In the genomic region with DNA sequence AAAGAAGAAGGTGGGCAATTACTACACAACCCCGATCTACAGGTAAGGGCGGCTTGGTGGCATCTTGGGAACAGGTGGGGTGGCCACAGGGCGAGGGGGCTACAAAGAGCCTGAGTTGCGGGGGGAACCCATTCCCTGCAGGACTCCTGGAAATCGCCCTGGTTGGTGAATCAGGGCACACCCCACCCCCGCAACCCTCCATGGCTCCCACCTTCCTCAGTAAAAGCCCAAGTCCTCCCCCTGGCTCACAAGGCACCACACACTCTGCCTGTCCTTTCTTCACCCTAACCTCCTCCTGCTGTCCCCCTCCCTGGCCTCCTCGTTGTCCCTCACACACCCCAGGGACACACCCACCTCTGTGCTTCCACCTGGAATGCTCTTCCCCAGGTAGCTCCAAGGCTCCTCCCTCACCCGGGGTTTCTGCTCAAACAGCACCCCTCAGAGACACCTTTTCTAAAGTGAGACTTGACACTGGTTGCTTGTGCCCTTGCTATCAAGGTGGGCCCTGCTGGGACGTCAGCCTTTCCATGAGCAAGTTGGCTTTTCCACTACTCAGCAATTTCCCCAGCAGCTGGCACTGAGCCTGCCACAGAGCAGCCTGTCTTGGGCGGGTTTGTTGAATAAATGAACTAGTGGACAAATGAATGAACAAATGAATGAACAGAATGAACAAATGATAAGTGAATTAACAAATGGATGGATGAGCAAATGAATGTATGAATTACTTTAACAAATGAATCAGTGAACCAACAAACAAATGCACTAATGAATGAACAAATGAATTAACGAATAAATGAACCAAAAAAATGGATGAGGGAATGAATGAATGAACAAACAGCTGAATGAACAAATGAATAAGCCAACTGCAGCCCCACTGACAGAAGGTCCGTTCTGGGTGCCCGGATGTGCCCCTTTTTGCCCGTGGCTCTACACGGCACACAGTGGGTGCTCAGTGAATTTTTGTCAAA, we compare ENCODE assay signal across 29 cellular contexts. TPM values are rescaled to one million over a fixed set of nuclear protein-coding genes. Genes with fewer than 3 reads are reported as not detected.
DNase-seq lines count a peak whose midpoint lies in the region; ATAC-seq, FAIRE-seq and TF ChIP-seq lines count a peak whose summit lies in the region.
"Had no signal": no experiment of that assay in that cellular context is flagged by ENCODE, and none has a peak within 500 bp of the region (broad histone marks: within the 10 kb centered on the region; RNA-seq: fewer than 3 reads in every experiment).

No MANE protein-coding gene starts in this region.

- H3K9me3 Mint-ChIP-seq in activated naive CD8-positive, alpha-beta T cell (ENCODE audit: low read depth), result no peaks in the 10 kb centered on the region
- H3K9me3 Mint-ChIP-seq in activated naive CD8-positive, alpha-beta T cell treated with anti-CD3 and anti-CD28 coated beads, Interleukin-2, amount 50 U/mL, for 24 hours, result no peaks in the 10 kb centered on the region
- H3K9me3 Mint-ChIP-seq in stimulated activated effector memory CD8-positive, alpha-beta T cell treated with anti-CD3 and anti-CD28 coated beads, Interleukin-12 subunit alpha, Interleukin-12 subunit beta, amount 100 ng/mL, for 72 hours, result no peaks in the 10 kb centered on the region
- no peaks in the 10 kb centered on the region for H3K9me3 Mint-ChIP-seq in CD4-positive, alpha-beta T cell

- RAD21 ChIA-PET in GM12878 (lab: Charles Lee; ENCODE audit: unreplicated experiment), result no interaction called here

- no peak for TF ChIP-seq CTCF in GM12878 (IDR thresholded peaks at IDR 0.05 in 2 of 3, conservative IDR thresholded peaks at IDR 0.05 in 1 of 3; ENCODE audit: control insufficient read depth in 2 of 3, extremely low read depth in 1 of 3, insufficient read depth in 1 of 3, low read depth in 3 of 3, low read length in 3 of 3)
- no peak for TF ChIP-seq CTCF in CD4-positive, alpha-beta T cell (IDR thresholded peaks at IDR 0.05)

- POLR2A ChIA-PET in GM12878 (lab: Charles Lee), result no interaction called here
- POLR2A ChIA-PET in CD4-positive, alpha-beta T cell (lab: Charles Lee), result no interaction called here

- no peak overlapping the region for H3K4me2 ChIP-seq in GM12878 (ENCODE audit: control insufficient read depth, insufficient read depth)

- H3K9ac ChIP-seq in GM12878 (ENCODE audit: control insufficient read depth, insufficient read depth, low read length), result no peak overlapping the region

- SMC1A ChIA-PET in GM12878 (lab: Charles Lee; ENCODE audit: uncharacterized antibody, unreplicated experiment), result no interaction called here

- FAIRE-seq in GM12878 (lab: Jason Lieb, UNC), result no peak
- FAIRE-seq: GM18507 had no signal

- H3K79me2 ChIP-seq in GM12878 (ENCODE audit: control insufficient read depth, insufficient read depth, low read length), result no peaks in the 10 kb centered on the region

- no peaks in the 10 kb centered on the region for H3K4me1 ChIP-seq in GM12878 (ENCODE audit: control insufficient read depth, insufficient read depth, low read length)
- H3K4me1 ChIP-seq: BE2C, SJSA1 had no signal

- no peak overlapping the region for H2AFZ ChIP-seq in GM12878 (ENCODE audit: control insufficient read depth, low read depth, low read length)

- no peaks in the 10 kb centered on the region for H3K4me1 Mint-ChIP-seq in activated naive CD8-positive, alpha-beta T cell (ENCODE audit: low read depth)
- no peaks in the 10 kb centered on the region for H3K4me1 Mint-ChIP-seq in activated naive CD8-positive, alpha-beta T cell treated with anti-CD3 and anti-CD28 coated beads, Interleukin-2, amount 50 U/mL, for 24 hours
- H3K4me1 Mint-ChIP-seq in stimulated activated effector memory CD8-positive, alpha-beta T cell treated with anti-CD3 and anti-CD28 coated beads, Interleukin-12 subunit alpha, Interleukin-12 subunit beta, amount 100 ng/mL, for 72 hours, result peaks cover 11% of the 10 kb centered on the region
- peaks cover 5% of the 10 kb centered on the region for H3K4me1 Mint-ChIP-seq in CD4-positive, alpha-beta T cell (ENCODE audit: low read depth)

- CTCF ChIA-PET in GM12878 (lab: Yijun Ruan, JAX), result interaction anchor here (0.6 kb wide), 1 partner anchor 312 kb away, joined by 3 read pairs; no protein-coding TSS in a partner anchor
- CTCF ChIA-PET in CD4-positive, alpha-beta T cell (lab: Charles Lee), result no interaction called here

- TF ChIP-seq RAD21 in GM12878 (IDR thresholded peaks at IDR 0.05; ENCODE audit: insufficient read depth, low read depth, low read length), result no peak

- no TSS peak for BruUV-seq in GM12878 (replicated peaks; lab: Mats Ljungman, UMichigan)

- no peaks in the 10 kb centered on the region for H3K27me3 Mint-ChIP-seq in activated naive CD8-positive, alpha-beta T cell
- H3K27me3 Mint-ChIP-seq in activated naive CD8-positive, alpha-beta T cell treated with anti-CD3 and anti-CD28 coated beads, Interleukin-2, amount 50 U/mL, for 24 hours, result no peaks in the 10 kb centered on the region
- no peaks in the 10 kb centered on the region for H3K27me3 Mint-ChIP-seq in CD4-positive, alpha-beta T cell

- TF ChIP-seq EP300 in GM12878 (IDR thresholded peaks at IDR 0.05; ENCODE audit: borderline replicate concordance in 1 of 2, control insufficient read depth in 1 of 2, low read depth in 2 of 2, low read length in 2 of 2), result no peak

- WGBS in GM12878 (ENCODE audit: insufficient coverage, insufficient replicate concordance, low lambda C conversion rate, missing lambda C conversion rate), result 87% methylated on average over 15 of the region's 15 CpGs

- intact Hi-C loops in GM12878 (cut with micrococcal nuclease; ENCODE audit: unreplicated experiment), result no loop called here
- intact Hi-C loops in CD4-positive, alpha-beta T cell (cut with DNase I, micrococcal nuclease), result no loop called here

- H3K36me3 Mint-ChIP-seq in activated naive CD8-positive, alpha-beta T cell, result peaks cover 5% of the 10 kb centered on the region
- peaks cover 28% of the 10 kb centered on the region for H3K36me3 Mint-ChIP-seq in activated naive CD8-positive, alpha-beta T cell treated with anti-CD3 and anti-CD28 coated beads, Interleukin-2, amount 50 U/mL, for 24 hours (ENCODE audit: low read depth)
- peaks cover 94% of the 10 kb centered on the region for H3K36me3 Mint-ChIP-seq in stimulated activated effector memory CD8-positive, alpha-beta T cell treated with anti-CD3 and anti-CD28 coated beads, Interleukin-12 subunit alpha, Interleukin-12 subunit beta, amount 100 ng/mL, for 72 hours
- H3K36me3 Mint-ChIP-seq in CD4-positive, alpha-beta T cell (ENCODE audit: low read depth), result peaks cover 59% of the 10 kb centered on the region

- no peak for DNase-seq in activated naive CD8-positive, alpha-beta T cell treated with anti-CD3 and anti-CD28 coated beads, Interleukin-2, amount 50 U/mL, for 24 hours
- no peak for DNase-seq in GM12878 (ENCODE audit: low read depth, low spot score)
- no peak for DNase-seq in stimulated activated effector memory CD8-positive, alpha-beta T cell treated with anti-CD3 and anti-CD28 coated beads, Interleukin-12 subunit alpha, Interleukin-12 subunit beta, amount 100 ng/mL, for 72 hours (ENCODE audit: low spot score in 2 of 2)
- DNase-seq in CD4-positive, alpha-beta T cell, result no peak
- DNase-seq: ACHN, BE2C, DMS153, DND-41, H7, Kasumi-1, NCI-H1092 treated with DMSO at 0.1 percent for 48 hours, NCI-H1436, NCI-H187, NCI-H2081 treated with DMSO at 0.1 percent for 48 hours, NCI-H2171, NCI-H345, NCI-H524 treated with DMSO at 0.1 percent for 48 hours, NCI-H774, PC-3, Right ventricle myocardium superior had no signal

- H3K4me3 ChIP-seq in GM12878, result no peak overlapping the region
- H3K4me3 ChIP-seq: SJSA1 had no signal

- peak overlapping the region; percentile 2 for H3K27ac Mint-ChIP-seq in activated naive CD8-positive, alpha-beta T cell
- no peak overlapping the region for H3K27ac Mint-ChIP-seq in activated naive CD8-positive, alpha-beta T cell treated with anti-CD3 and anti-CD28 coated beads, Interleukin-2, amount 50 U/mL, for 24 hours
- peak overlapping the region; percentile 69 for H3K27ac Mint-ChIP-seq in stimulated activated effector memory CD8-positive, alpha-beta T cell treated with anti-CD3 and anti-CD28 coated beads, Interleukin-12 subunit alpha, Interleukin-12 subunit beta, amount 100 ng/mL, for 72 hours
- H3K27ac Mint-ChIP-seq in CD4-positive, alpha-beta T cell, result no peak overlapping the region

- no peaks in the 10 kb centered on the region for H3K27me3 ChIP-seq in GM12878 (replicated peaks in 1 of 2; ENCODE audit: control insufficient read depth in 2 of 2, insufficient read depth in 2 of 2, low read length in 1 of 2)
- H3K27me3 ChIP-seq in CD4-positive, alpha-beta T cell (ENCODE audit: control insufficient read depth, insufficient read depth, low read length), result no peaks in the 10 kb centered on the region
- H3K27me3 ChIP-seq: BE2C, SJSA1 had no signal

- H3K27ac ChIP-seq in GM12878 (ENCODE audit: control insufficient read depth, insufficient read depth), result no peak overlapping the region
- no peak overlapping the region for H3K27ac ChIP-seq in CD4-positive, alpha-beta T cell (ENCODE audit: low read depth, low read length)
- H3K27ac ChIP-seq: 22Rv1, HL-60, SJSA1 had no signal

- in situ Hi-C loops in GM12878 (cut with MboI), result no loop called here

- peaks cover 12 to 21% of the 10 kb centered on the region in 2 experiments for H3K36me3 ChIP-seq in GM12878 (ENCODE audit: control insufficient read depth in 2 of 2, insufficient read depth in 2 of 2, low read length in 1 of 2)

- ATAC-seq in activated naive CD8-positive, alpha-beta T cell treated with anti-CD3 and anti-CD28 coated beads, Interleukin-2, amount 50 U/mL, for 24 hours, result no peak
- ATAC-seq in GM12878 (no peak), esophagus mucosa (peak; percentile 20), HG02798 (IDR thresholded peaks at IDR 0.05; ENCODE audit: poor library complexity, unreplicated experiment) (no peak), HG02588 (IDR thresholded peaks at IDR 0.05; ENCODE audit: unreplicated experiment) (no peak)
- no peak for ATAC-seq in stimulated activated effector memory CD8-positive, alpha-beta T cell treated with anti-CD3 and anti-CD28 coated beads, Interleukin-12 subunit alpha, Interleukin-12 subunit beta, amount 100 ng/mL, for 72 hours
- no peak for ATAC-seq in CD4-positive, alpha-beta T cell (ENCODE audit: poor library complexity)
- ATAC-seq: PC-3 had no signal

- no peak overlapping the region for H3K4me3 Mint-ChIP-seq in activated naive CD8-positive, alpha-beta T cell
- no peak overlapping the region for H3K4me3 Mint-ChIP-seq in activated naive CD8-positive, alpha-beta T cell treated with anti-CD3 and anti-CD28 coated beads, Interleukin-2, amount 50 U/mL, for 24 hours
- no peak overlapping the region for H3K4me3 Mint-ChIP-seq in stimulated activated effector memory CD8-positive, alpha-beta T cell treated with anti-CD3 and anti-CD28 coated beads, Interleukin-12 subunit alpha, Interleukin-12 subunit beta, amount 100 ng/mL, for 72 hours
- H3K4me3 Mint-ChIP-seq in CD4-positive, alpha-beta T cell, result no peak overlapping the region
- H3K4me3 Mint-ChIP-seq: CD14-positive monocyte had no signal

- TF ChIP-seq POLR2A in GM12878 (IDR thresholded peaks at IDR 0.05; ENCODE audit: low read depth, low read length), result no peak

- no peaks in the 10 kb centered on the region for H3K9me3 ChIP-seq in GM12878 (replicated peaks; ENCODE audit: control insufficient read depth, insufficient read depth, low read length)
- H3K9me3 ChIP-seq in CD4-positive, alpha-beta T cell (ENCODE audit: control insufficient read depth, low read length), result no peaks in the 10 kb centered on the region
- H3K9me3 ChIP-seq: BE2C, SJSA1 had no signal

- no peaks in the 10 kb centered on the region for H4K20me1 ChIP-seq in GM12878 (ENCODE audit: control insufficient read depth, insufficient read depth)

RNA-seq across cellular contexts. Expression of a gene that starts 6.2 kb away (rescaled TPM):
- 86.3 and 111 TPM in 2 replicates for total RNA-seq in GM12878 (2013; cell fraction: nucleolus; rRNA removed)
- 49.5 and 50.3 TPM in 2 replicates for total RNA-seq in GM12878 (2014; rRNA removed)
- 17.0 and 17.2 TPM in 2 replicates for total RNA-seq in GM12878 (2014; rRNA removed; fragmentation: Illumina TruSeq; extraction: Trizol)
- total RNA-seq in GM12878 (2021), result 36.3 and 40.0 TPM in 2 replicates
- 6.0 TPM for polyA plus RNA-seq in GM12878 (2011; ENCODE audit: low read depth)
- polyA plus RNA-seq in GM12878 (2011; rRNA removed), result 16.6 and 28.2 TPM in 2 replicates
- 34.3 and 54.3 TPM in 2 replicates for polyA plus RNA-seq in GM12878 (2011; cell fraction: cytosol; rRNA removed)
- polyA plus RNA-seq in GM12878 (2011; cell fraction: nucleus; rRNA removed), result 259 and 261 TPM in 2 replicates
- 21.6 and 24.4 TPM in 2 replicates for polyA plus RNA-seq in GM12878 (2012)
- polyA plus RNA-seq in GM12878 (2014; fragmentation: Illumina TruSeq; extraction: Trizol), result 14.3 and 18.5 TPM in 2 replicates
- 1 to 10 TPM; 5.4 to 7.9 TPM for polyA plus RNA-seq in GM12878 (2014; fragmentation: Nextera tagmentation; extraction: Ambion mirVana)
- polyA plus RNA-seq in GM12878 (2014; rRNA removed), result 46.4 and 51.1 TPM in 2 replicates
- polyA plus RNA-seq in GM12878 (2016; fragmentation: Nextera tagmentation; extraction: Ambion mirVana), result 10 to 100 TPM; 28.4 to 30.1 TPM
- 10.5 and 22.7 TPM in 2 replicates for polyA minus RNA-seq in GM12878 (2011; rRNA and poly(A)+ RNA removed)
- polyA minus RNA-seq in GM12878 (2011; cell fraction: cytosol; rRNA and poly(A)+ RNA removed), result 13.1 and 16.3 TPM in 2 replicates
- polyA minus RNA-seq in GM12878 (2011; cell fraction: nucleus; rRNA and poly(A)+ RNA removed), result 20.1 and 25.7 TPM in 2 replicates
- total RNA-seq in esophagus mucosa, result 22.4 TPM
- total RNA-seq in CD4-positive, alpha-beta T cell, result 10 to 100 TPM; 20.4 to 21.1 TPM

RNA-seq across cellular contexts. Expression of a gene that starts 16.2 kb away (rescaled TPM):
- total RNA-seq in GM12878 (2013; cell fraction: nucleolus; rRNA removed), result 15.6 and 16.0 TPM in 2 replicates
- total RNA-seq in GM12878 (2014; rRNA removed), result 183 and 198 TPM in 2 replicates
- total RNA-seq in GM12878 (2014; rRNA removed; fragmentation: Illumina TruSeq; extraction: Trizol), result 120 and 138 TPM in 2 replicates
- 109 and 115 TPM in 2 replicates for total RNA-seq in GM12878 (2021)
- 219 TPM for polyA plus RNA-seq in GM12878 (2011; ENCODE audit: low read depth)
- polyA plus RNA-seq in GM12878 (2011; rRNA removed), result 99.9 and 186 TPM in 2 replicates
- 225 and 239 TPM in 2 replicates for polyA plus RNA-seq in GM12878 (2011; cell fraction: cytosol; rRNA removed)
- polyA plus RNA-seq in GM12878 (2011; cell fraction: nucleus; rRNA removed), result 81.5 and 116 TPM in 2 replicates
- 194 and 199 TPM in 2 replicates for polyA plus RNA-seq in GM12878 (2012)
- polyA plus RNA-seq in GM12878 (2014; fragmentation: Illumina TruSeq; extraction: Trizol), result 38.4 and 171 TPM in 2 replicates
- 100 to 1,000 TPM; 392 to 449 TPM for polyA plus RNA-seq in GM12878 (2014; fragmentation: Nextera tagmentation; extraction: Ambion mirVana)
- 250 and 253 TPM in 2 replicates for polyA plus RNA-seq in GM12878 (2014; rRNA removed)
- 100 to 1,000 TPM; 266 to 268 TPM for polyA plus RNA-seq in GM12878 (2016; fragmentation: Nextera tagmentation; extraction: Ambion mirVana)
- polyA minus RNA-seq in GM12878 (2011; rRNA and poly(A)+ RNA removed), result 35.0 and 80.3 TPM in 2 replicates
- polyA minus RNA-seq in GM12878 (2011; cell fraction: cytosol; rRNA and poly(A)+ RNA removed), result 41.4 and 51.9 TPM in 2 replicates
- 9.3 and 19.9 TPM in 2 replicates for polyA minus RNA-seq in GM12878 (2011; cell fraction: nucleus; rRNA and poly(A)+ RNA removed)
- total RNA-seq in esophagus mucosa, result 60.2 TPM
- total RNA-seq in CD4-positive, alpha-beta T cell, result 100 to 1,000 TPM; 119 TPM

RNA-seq across cellular contexts. Expression of a gene that starts 37.2 kb away (rescaled TPM):
- 12.5 and 13.0 TPM in 2 replicates for total RNA-seq in GM12878 (2013; cell fraction: nucleolus; rRNA removed)
- 3.1 TPM in 2 replicates for total RNA-seq in GM12878 (2014; rRNA removed)
- 1.1 and 1.2 TPM in 2 replicates for total RNA-seq in GM12878 (2014; rRNA removed; fragmentation: Illumina TruSeq; extraction: Trizol)
- 11.1 and 12.2 TPM in 2 replicates for total RNA-seq in GM12878 (2021)
- polyA plus RNA-seq in GM12878 (2011; ENCODE audit: low read depth), result 1.1 TPM
- polyA plus RNA-seq in GM12878 (2011; rRNA removed), result 0.66 and 1.3 TPM in 2 replicates
- polyA plus RNA-seq in GM12878 (2011; cell fraction: cytosol; rRNA removed), result 2.6 TPM in 2 replicates
- 3.2 and 4.0 TPM in 2 replicates for polyA plus RNA-seq in GM12878 (2011; cell fraction: nucleus; rRNA removed)
- 4.9 and 6.1 TPM in 2 replicates for polyA plus RNA-seq in GM12878 (2012)
- polyA plus RNA-seq in GM12878 (2014; fragmentation: Illumina TruSeq; extraction: Trizol), result 1.6 and 2.2 TPM in 2 replicates
- not detected for polyA plus RNA-seq in GM12878 (2014; fragmentation: Nextera tagmentation; extraction: Ambion mirVana)
- 5.1 and 5.6 TPM in 2 replicates for polyA plus RNA-seq in GM12878 (2014; rRNA removed)
- polyA plus RNA-seq in GM12878 (2016; fragmentation: Nextera tagmentation; extraction: Ambion mirVana), result 1 to 10 TPM in 1 of 2 experiments, under 1 TPM in 1; 0.73 to 1.2 TPM
- polyA minus RNA-seq in GM12878 (2011; rRNA and poly(A)+ RNA removed), result 1.8 and 5.0 TPM in 2 replicates
- polyA minus RNA-seq in GM12878 (2011; cell fraction: cytosol; rRNA and poly(A)+ RNA removed), result 3.1 and 3.2 TPM in 2 replicates
- polyA minus RNA-seq in GM12878 (2011; cell fraction: nucleus; rRNA and poly(A)+ RNA removed), result 1.9 and 2.9 TPM in 2 replicates
- total RNA-seq in esophagus mucosa, result 10.9 TPM
- 1 to 10 TPM; 3.5 to 3.8 TPM for total RNA-seq in CD4-positive, alpha-beta T cell

Comparison
In these comparisons a context has a peak if more than half of its experiments do, and no peak if none do; other contexts are left out.
1. H3K27ac Mint-ChIP-seq: peak in activated naive CD8-positive, alpha-beta T cell (single experiment) and stimulated activated effector memory CD8-positive, alpha-beta T cell treated with anti-CD3 and anti-CD28 coated beads, Interleukin-12 subunit alpha, Interleukin-12 subunit beta, amount 100 ng/mL, for 72 hours (single experiment); none in activated naive CD8-positive, alpha-beta T cell treated with anti-CD3 and anti-CD28 coated beads, Interleukin-2, amount 50 U/mL, for 24 hours (single experiment) and CD4-positive, alpha-beta T cell (single experiment).